Comparison of ENCODE assay signal across 29 cellular contexts in genomic region chrX:147217334-147217733, GRCh38.
"Had no signal": no experiment of that assay in that cellular context is flagged by ENCODE, and none has a peak within 500 bp of the region (broad histone marks: within the 10 kb centered on the region; RNA-seq: fewer than 3 reads in every experiment).

No MANE protein-coding gene starts in this region.

- H3K27ac ChIP-seq: adrenal gland, breast epithelium, cardiac muscle cell, colonic mucosa, WERI-Rb-1 had no signal

- DNase-seq: activated B cell treated with CpG ODN at 0.5 μM for 24 hours; activated CD4-positive, alpha-beta memory T cell treated with anti-CD3 and anti-CD28 coated beads for 36 hours; activated CD4-positive, alpha-beta T cell treated with anti-CD3 and anti-CD28 coated beads, Interleukin-2, amount 10 ng/mL, durations not matched to agents 24 days and 14 days; activated CD8-positive, alpha-beta memory T cell treated with anti-CD3 and anti-CD28 coated beads, Interleukin-2, amount 10 ng/mL, durations not matched to agents 7 days and 5 days; activated CD8-positive, alpha-beta memory T cell treated with anti-CD3 and anti-CD28 coated beads, Interleukin-2, amount 50 U/mL, for 4 hours; activated CD8-positive, alpha-beta T cell treated with anti-CD3 and anti-CD28 coated beads, Interleukin-2, amount 10 ng/mL, durations not matched to agents 7 days and 5 days; activated effector memory CD4-positive, alpha-beta T cell treated with anti-CD3 and anti-CD28 coated beads, Interleukin-2, amount 50 U/mL, for 16 hours; activated naive CD4-positive, alpha-beta T cell treated with anti-CD3 and anti-CD28 coated beads for 36 hours; activated naive CD8-positive, alpha-beta T cell treated with anti-CD3 and anti-CD28 coated beads for 36 hours; activated naive CD8-positive, alpha-beta T cell treated with anti-CD3 and anti-CD28 coated beads, Interleukin-2, amount 50 U/mL, for 24 hours; activated T-cell treated with anti-CD3 and anti-CD28 coated beads, Interleukin-2, amount 50 U/mL, for 1 hour; activated T-cell treated with anti-CD3 and anti-CD28 coated beads, Interleukin-2, amount 50 U/mL, for 48 hours; adrenal gland; aorta; central memory CD4-positive, alpha-beta T cell; cerebellar nuclear complex; colonic mucosa; effector memory CD4-positive, alpha-beta T cell; endodermal cell; foreskin fibroblast; glutamatergic neuron; T-helper 1 cell; T-helper 17 cell; T1000; WERI-Rb-1 had no signal

- H3K4me3 ChIP-seq: adrenal gland, breast epithelium, cardiac muscle cell, colonic mucosa had no signal

- H3K9me3 ChIP-seq: adrenal gland, breast epithelium, colonic mucosa had no signal

- H3K36me3 ChIP-seq: adrenal gland, breast epithelium, cardiac muscle cell, colonic mucosa, WERI-Rb-1 had no signal

- H3K4me1 ChIP-seq: adrenal gland, breast epithelium, colonic mucosa had no signal

- ATAC-seq: activated CD4-positive, CD25-positive, alpha-beta regulatory T cell treated with anti-CD3 and anti-CD28 coated beads, Interleukin-2, amount 50 U/mL, for 24 hours; activated CD8-positive, alpha-beta memory T cell treated with anti-CD3 and anti-CD28 coated beads, Interleukin-2, amount 10 ng/mL, durations not matched to agents 7 days and 5 days; activated CD8-positive, alpha-beta T cell treated with anti-CD3 and anti-CD28 coated beads, Interleukin-2, amount 10 ng/mL, durations not matched to agents 7 days and 5 days; activated naive CD8-positive, alpha-beta T cell treated with anti-CD3 and anti-CD28 coated beads, Interleukin-2, amount 50 U/mL, for 24 hours; esophagus mucosa; T-helper 17 cell had no signal

- H3K27me3 ChIP-seq: adrenal gland, breast epithelium, cardiac muscle cell, colonic mucosa had no signal
